14 cellular contexts compared by ENCODE assay signal in genomic region chr10:129531195-129531968, GRCh38.
DNase-seq lines count a peak whose midpoint lies in the region; ATAC-seq, FAIRE-seq and TF ChIP-seq lines count a peak whose summit lies in the region.
"Had no signal": no experiment of that assay in that cellular context is flagged by ENCODE, and none has a peak within 500 bp of the region (broad histone marks: within the 10 kb centered on the region; RNA-seq: fewer than 3 reads in every experiment).

No MANE protein-coding gene starts in this region.

- ATAC-seq in HG03135 (IDR thresholded peaks at IDR 0.05; ENCODE audit: unreplicated experiment), result no peak
- no peak for ATAC-seq in activated naive CD4-positive, alpha-beta T cell treated with anti-CD3 and anti-CD28 coated beads, Interleukin-2, amount 50 U/mL, for 72 hours

- peaks cover 22 to 35% of the 10 kb centered on the region in 2 donors for H3K36me3 Mint-ChIP-seq in activated naive CD4-positive, alpha-beta T cell treated with anti-CD3 and anti-CD28 coated beads, Interleukin-2, amount 50 U/mL, for 72 hours

- intact Hi-C loops in breast epithelium (cut with DNase I; ENCODE audit: low total_unique reads) (no loop called here), kidney (cut with DNase I) (no loop called here)

- DNase-seq in AG08396 (ENCODE audit: low spot score) (peak; percentile 75), breast epithelium (ENCODE audit: low spot score in 2 of 2) (no peak), kidney (no peak), UCSD-AML1 (lab: John Stamatoyannopoulos, UW; ENCODE audit: unreplicated experiment) (no peak), Peyer's patch (no peak)
- no peak for DNase-seq in activated naive CD4-positive, alpha-beta T cell treated with anti-CD3 and anti-CD28 coated beads, Interleukin-2, amount 50 U/mL, for 72 hours (ENCODE audit: low spot score in 2 of 2)
- DNase-seq: activated CD4-positive, alpha-beta T cell treated with anti-CD3 and anti-CD28 coated beads for 1 hour; activated effector memory CD4-positive, alpha-beta T cell treated with Interleukin-2 at 50 U/mL for 16 hours; nucleus accumbens; SJCRH30; testis had no signal

- H3K27ac Mint-ChIP-seq in activated naive CD4-positive, alpha-beta T cell treated with anti-CD3 and anti-CD28 coated beads, Interleukin-2, amount 50 U/mL, for 72 hours, result no peak overlapping the region
- H3K27ac Mint-ChIP-seq: B cell had no signal

- H3K9me3 Mint-ChIP-seq in activated naive CD4-positive, alpha-beta T cell treated with anti-CD3 and anti-CD28 coated beads, Interleukin-2, amount 50 U/mL, for 72 hours, result peaks cover 4 to 13% of the 10 kb centered on the region in 2 donors

- H3K27me3 ChIP-seq in HUES6 (ENCODE audit: control insufficient read depth, insufficient read depth, low read length), result no peaks in the 10 kb centered on the region
- no peaks in the 10 kb centered on the region for H3K27me3 ChIP-seq in breast epithelium
- H3K27me3 ChIP-seq in Peyer's patch, result no peaks in the 10 kb centered on the region
- H3K27me3 ChIP-seq: SJCRH30, testis had no signal

- H3K27ac ChIP-seq in HUES6 (ENCODE audit: low read depth, low read length), result peak overlapping the region; percentile 69; the same call in 1 of the 2 replicates
- H3K27ac ChIP-seq in breast epithelium, result peak overlapping the region; percentile 68 to 75
- H3K27ac ChIP-seq in kidney (ENCODE audit: low read depth in 2 of 2, low read length in 2 of 2), result peak overlapping the region; percentile 69 to 82
- H3K27ac ChIP-seq in Peyer's patch, result no peak overlapping the region
- H3K27ac ChIP-seq: SJCRH30, testis had no signal

- FAIRE-seq in kidney (lab: Jason Lieb, UNC), result no peak

- TF ChIP-seq POLR2A in breast epithelium (IDR thresholded peaks at IDR 0.05), result no peak
- TF ChIP-seq POLR2A in Peyer's patch (IDR thresholded peaks at IDR 0.05), result no peak

- peaks cover 21% of the 10 kb centered on the region for H3K4me1 ChIP-seq in HUES6 (ENCODE audit: control insufficient read depth, insufficient read depth, low read length)
- peaks cover 3% of the 10 kb centered on the region in 2 donors for H3K4me1 ChIP-seq in breast epithelium
- H3K4me1 ChIP-seq in kidney (ENCODE audit: control insufficient read depth in 1 of 2, insufficient read depth in 1 of 2, low read depth in 1 of 2, low read length in 2 of 2), result peaks cover 19 to 26% of the 10 kb centered on the region in 2 donors
- peaks cover 0 to 6% (median 0%) of the 10 kb centered on the region in 4 donors for H3K4me1 ChIP-seq in Peyer's patch
- H3K4me1 ChIP-seq: SJCRH30, testis had no signal

- H3K9ac ChIP-seq in HUES6 (ENCODE audit: low read length) (no peak overlapping the region), kidney (ENCODE audit: low read length in 2 of 2) (peak overlapping the region in 1 of 2 donors; percentile 30)

- 0 out of 2 replicates have a peak, but pooled peaks cover 3% of the 10 kb centered on the region for H3K9me3 ChIP-seq in HUES6 (ENCODE audit: control insufficient read depth, insufficient read depth, low read depth, low read length)
- no peaks in the 10 kb centered on the region for H3K9me3 ChIP-seq in breast epithelium
- no peaks in the 10 kb centered on the region for H3K9me3 ChIP-seq in kidney (ENCODE audit: control insufficient read depth in 1 of 2, low read length in 2 of 2)
- no peaks in the 10 kb centered on the region for H3K9me3 ChIP-seq in Peyer's patch
- H3K9me3 ChIP-seq: SJCRH30, testis had no signal

- TF ChIP-seq CTCF in breast epithelium (IDR thresholded peaks at IDR 0.05), result no peak
- TF ChIP-seq CTCF in kidney (IDR thresholded peaks at IDR 0.05; ENCODE audit: borderline replicate concordance, extremely low read depth, insufficient read depth), result no peak
- TF ChIP-seq CTCF in Peyer's patch (IDR thresholded peaks at IDR 0.05), result no peak

- H3K4me3 ChIP-seq in HUES6 (ENCODE audit: low read depth, low read length) (no peak overlapping the region), breast epithelium (peak overlapping the region in 1 of 3 donors; percentile 29), kidney (ENCODE audit: low read length in 2 of 2) (no peak overlapping the region), Peyer's patch (no peak overlapping the region)
- H3K4me3 ChIP-seq: SJCRH30, testis had no signal

- H3K36me3 ChIP-seq in HUES6 (ENCODE audit: control insufficient read depth, insufficient read depth, low read length) (0 out of 2 replicates have a peak, but pooled peaks cover 2% of the 10 kb centered on the region), breast epithelium (no peaks in the 10 kb centered on the region), kidney (ENCODE audit: control insufficient read depth in 1 of 2, insufficient read depth in 2 of 2, low read length in 2 of 2) (peaks cover 0 to 3% of the 10 kb centered on the region in 2 donors), Peyer's patch (peaks cover 0 to 3% (median 0%) of the 10 kb centered on the region in 3 donors)
- H3K36me3 ChIP-seq: SJCRH30 had no signal

Comparison
In these comparisons a context has a peak if more than half of its experiments do, and no peak if none do; other contexts are left out.
1. H3K27ac ChIP-seq: peak in HUES6 (single experiment), breast epithelium (2 of 2) and kidney (2 of 2); none in Peyer's patch (0 of 4).